16 cellular contexts compared by ENCODE assay signal in the genomic region with DNA sequence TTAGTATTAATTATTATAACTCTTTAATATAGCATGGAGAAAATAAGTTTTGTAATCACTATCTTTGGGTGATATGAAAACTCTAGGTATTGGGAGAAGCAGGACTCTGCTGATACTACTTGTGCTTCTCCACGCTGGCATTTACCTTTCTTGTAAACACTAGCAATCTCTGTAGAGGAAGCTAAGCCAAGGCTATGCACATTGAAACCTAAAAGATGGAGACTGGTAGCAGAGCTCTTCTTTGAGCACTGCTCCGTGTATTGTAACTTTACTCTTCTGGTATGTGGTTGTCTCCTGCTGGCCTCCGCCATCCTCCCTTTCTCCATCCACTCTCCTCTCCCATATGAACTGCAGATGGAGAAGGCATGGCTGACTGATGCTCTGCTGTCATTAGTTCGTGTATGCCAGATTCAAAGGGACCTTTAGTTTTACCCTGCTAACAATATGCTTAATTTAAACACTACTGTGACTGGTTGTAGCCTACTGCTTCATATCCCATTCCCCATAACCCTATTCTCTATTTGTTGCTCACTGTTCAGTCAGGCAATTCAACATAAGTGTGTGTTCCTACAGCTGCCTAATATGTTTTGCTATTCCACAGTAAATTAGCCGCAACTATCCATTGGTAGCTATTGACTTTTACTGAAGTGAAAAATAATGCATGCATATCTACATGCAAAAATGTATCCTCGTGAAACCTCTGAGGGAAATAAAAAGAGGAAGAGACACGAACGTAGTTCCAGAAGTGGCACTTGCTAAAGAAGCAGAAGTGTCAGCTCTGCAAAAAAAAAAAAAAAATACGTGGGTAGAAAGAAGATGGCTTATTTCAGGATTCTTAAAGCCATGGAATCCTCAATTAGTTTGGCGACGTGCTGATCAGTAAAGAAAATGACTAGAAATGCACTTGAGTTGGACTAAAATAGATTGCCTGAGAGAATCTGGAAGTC.
DNase-seq lines count a peak whose midpoint lies in the region; ATAC-seq lines count a peak whose summit lies in the region.
"Had no signal": no experiment of that assay in that cellular context is flagged by ENCODE, and none has a peak within 500 bp of the region (broad histone marks: within the 10 kb centered on the region; RNA-seq: fewer than 3 reads in every experiment).

No MANE protein-coding gene starts in this region.

- peak; percentile 36 for DNase-seq in NCI-H526 treated with DMSO at 0.1 percent for 48 hours (lab: John Stamatoyannopoulos, UW)
- DNase-seq in medulla oblongata (ENCODE audit: extremely low spot score), result peak; percentile 25
- no peak for DNase-seq in NCI-H82 (lab: John Stamatoyannopoulos, UW)
- DNase-seq in NCI-H2196 (lab: John Stamatoyannopoulos, UW; ENCODE audit: unreplicated experiment), result no peak
- DNase-seq in NCI-H226, result no peak
- no peak for DNase-seq in GM19240 (ENCODE audit: insufficient read length, low spot score)
- DNase-seq: activated naive CD4-positive, alpha-beta T cell treated with anti-CD3 and anti-CD28 coated beads, Interleukin-2, amount 50 U/mL, for 16 hours; caudate nucleus; DMS79; NCI-H187; NCI-H69; stimulated activated CD4-positive, alpha-beta T cell treated with anti-CD3 and anti-CD28 coated beads, Interleukin-4, amount 100 ng/mL, for 24 hours had no signal

- ATAC-seq in GM18867 (IDR thresholded peaks at IDR 0.05; ENCODE audit: unreplicated experiment) (peak; percentile 64), GM21737 (IDR thresholded peaks at IDR 0.05; ENCODE audit: unreplicated experiment) (peak; percentile 52)
- ATAC-seq: K562, Right ventricle myocardium inferior had no signal

Comparison
In these comparisons a context has a peak if more than half of its experiments do, and no peak if none do; other contexts are left out.
1. DNase-seq: peak in NCI-H526 treated with DMSO at 0.1 percent for 48 hours (single experiment) and medulla oblongata (single experiment); none in NCI-H82 (single experiment), NCI-H2196 (single experiment), NCI-H226 (single experiment) and GM19240 (single experiment).